20 cellular contexts compared by ENCODE assay signal in genomic region chr2:39991298-39991697, GRCh38.
DNase-seq lines count a peak whose midpoint lies in the region; ATAC-seq and TF ChIP-seq lines count a peak whose summit lies in the region.
"Had no signal": no experiment of that assay in that cellular context is flagged by ENCODE, and none has a peak within 500 bp of the region (broad histone marks: within the 10 kb centered on the region; RNA-seq: fewer than 3 reads in every experiment).

No MANE protein-coding gene starts in this region.

- H3K9me3 ChIP-seq in RWPE2 (ENCODE audit: severe bottlenecking) (no peaks in the 10 kb centered on the region), PC-3 (ENCODE audit: low read length) (no peaks in the 10 kb centered on the region)

- no peaks in the 10 kb centered on the region for H3K79me2 ChIP-seq in PC-3 (ENCODE audit: low read length)

- peaks cover 3% of the 10 kb centered on the region for H3K36me3 Mint-ChIP-seq in mesothelial cell of epicardium
- H3K36me3 Mint-ChIP-seq in activated naive CD4-positive, alpha-beta T cell treated with anti-CD3 and anti-CD28 coated beads for 36 hours (ENCODE audit: low read depth), result no peaks in the 10 kb centered on the region
- no peaks in the 10 kb centered on the region for H3K36me3 Mint-ChIP-seq in effector memory CD8-positive, alpha-beta T cell (ENCODE audit: insufficient read depth)
- H3K36me3 Mint-ChIP-seq: activated naive CD4-positive, alpha-beta T cell treated with anti-CD3 and anti-CD28 coated beads, Interleukin-2, amount 10 ng/mL, durations not matched to agents 7 days and 5 days had no signal

- H3K27ac Mint-ChIP-seq in mesothelial cell of epicardium, result peak overlapping the region; percentile 30
- no peak overlapping the region for H3K27ac Mint-ChIP-seq in activated naive CD4-positive, alpha-beta T cell treated with anti-CD3 and anti-CD28 coated beads for 36 hours
- H3K27ac Mint-ChIP-seq in effector memory CD8-positive, alpha-beta T cell, result no peak overlapping the region
- H3K27ac Mint-ChIP-seq: activated CD8-positive, alpha-beta T cell treated with anti-CD3 and anti-CD28 coated beads for 36 hours; activated naive CD4-positive, alpha-beta T cell treated with anti-CD3 and anti-CD28 coated beads, Interleukin-2, amount 10 ng/mL, durations not matched to agents 7 days and 5 days; activated T-cell treated with anti-CD3 and anti-CD28 coated beads, Interleukin-2, amount 50 U/mL, for 24 hours had no signal

- no TSS peak for BruUV-seq in PC-3 (replicated peaks; lab: Mats Ljungman, UMichigan)

- DNase-seq in EH (ENCODE audit: low read depth) (peak; percentile 64), RWPE2 (ENCODE audit: low spot score) (no peak), epithelial cell of prostate (ENCODE audit: low read depth, low spot score) (no peak), mesothelial cell of epicardium (ENCODE audit: low spot score in 2 of 2, unreplicated experiment in 2 of 2) (no peak), SIG-M5 treated with dmso at 0.1 percent for 504 hours (lab: John Stamatoyannopoulos, UW; ENCODE audit: unreplicated experiment) (no peak), PC-3 (no peak)
- no peak for DNase-seq in activated naive CD4-positive, alpha-beta T cell treated with anti-CD3 and anti-CD28 coated beads for 36 hours
- DNase-seq in effector memory CD8-positive, alpha-beta T cell, result no peak
- DNase-seq: activated CD8-positive, alpha-beta T cell treated with anti-CD3 and anti-CD28 coated beads for 36 hours; activated naive CD4-positive, alpha-beta T cell treated with anti-CD3 and anti-CD28 coated beads, Interleukin-2, amount 10 ng/mL, durations not matched to agents 7 days and 5 days; activated T-cell treated with anti-CD3 and anti-CD28 coated beads, Interleukin-2, amount 50 U/mL, for 24 hours; foreskin melanocyte; H7; left cardiac atrium; NCI-H2029; NCI-H446 treated with DMSO at 0.1 percent for 48 hours; stimulated activated CD4-positive, alpha-beta T cell treated with anti-CD3 and anti-CD28 coated beads, Interleukin-12 subunit alpha, Interleukin-12 subunit beta, amount 100 ng/mL, for 4 hours had no signal

- no peaks in the 10 kb centered on the region for H4K20me1 ChIP-seq in PC-3 (ENCODE audit: low read length)

- H3K27ac ChIP-seq in RWPE2 (ENCODE audit: poor library complexity, severe bottlenecking), result no peak overlapping the region
- H3K27ac ChIP-seq in epithelial cell of prostate, result peak overlapping the region; percentile 22
- H3K27ac ChIP-seq in PC-3 (ENCODE audit: low read length), result no peak overlapping the region
- H3K27ac ChIP-seq: cardiac muscle cell had no signal

- H2AFZ ChIP-seq in PC-3 (ENCODE audit: low read length), result no peak overlapping the region

- no peak overlapping the region for H3K9ac ChIP-seq in PC-3 (ENCODE audit: low read length)

- no peak overlapping the region for H3K4me3 Mint-ChIP-seq in mesothelial cell of epicardium
- H3K4me3 Mint-ChIP-seq in activated naive CD4-positive, alpha-beta T cell treated with anti-CD3 and anti-CD28 coated beads for 36 hours, result no peak overlapping the region
- H3K4me3 Mint-ChIP-seq in effector memory CD8-positive, alpha-beta T cell, result no peak overlapping the region
- H3K4me3 Mint-ChIP-seq: activated CD8-positive, alpha-beta T cell treated with anti-CD3 and anti-CD28 coated beads for 36 hours; activated naive CD4-positive, alpha-beta T cell treated with anti-CD3 and anti-CD28 coated beads, Interleukin-2, amount 10 ng/mL, durations not matched to agents 7 days and 5 days; activated T-cell treated with anti-CD3 and anti-CD28 coated beads, Interleukin-2, amount 50 U/mL, for 24 hours; neural crest cell had no signal

- no peaks in the 10 kb centered on the region for H3K27me3 Mint-ChIP-seq in mesothelial cell of epicardium (ENCODE audit: low read depth)
- no peaks in the 10 kb centered on the region for H3K27me3 Mint-ChIP-seq in activated naive CD4-positive, alpha-beta T cell treated with anti-CD3 and anti-CD28 coated beads for 36 hours (ENCODE audit: low read depth)
- H3K27me3 Mint-ChIP-seq in effector memory CD8-positive, alpha-beta T cell, result no peaks in the 10 kb centered on the region
- H3K27me3 Mint-ChIP-seq: activated CD8-positive, alpha-beta T cell treated with anti-CD3 and anti-CD28 coated beads for 36 hours; activated naive CD4-positive, alpha-beta T cell treated with anti-CD3 and anti-CD28 coated beads, Interleukin-2, amount 10 ng/mL, durations not matched to agents 7 days and 5 days; activated T-cell treated with anti-CD3 and anti-CD28 coated beads, Interleukin-2, amount 50 U/mL, for 24 hours had no signal

- POLR2A ChIA-PET in PC-3 (lab: Charles Lee; ENCODE audit: unreplicated experiment), result interaction anchor here (0.7 kb wide), 1 partner anchor 216 kb away, joined by 7 read pairs; no protein-coding TSS in a partner anchor

- no peaks in the 10 kb centered on the region for H3F3A ChIP-seq in PC-3 (ENCODE audit: low read length, unreplicated experiment)

- ATAC-seq in RWPE2 (ENCODE audit: low read depth) (peak; percentile 23; the same call in 2 of the 3 replicates), PC-3 (no peak)
- no peak for ATAC-seq in effector memory CD8-positive, alpha-beta T cell (replicated peaks)
- ATAC-seq: activated CD8-positive, alpha-beta T cell treated with anti-CD3 and anti-CD28 coated beads for 36 hours; K562; left cardiac atrium had no signal

- no peak overlapping the region for H3K4me2 ChIP-seq in PC-3 (ENCODE audit: low read length)

- TF ChIP-seq CTCF in RWPE2 (IDR thresholded peaks at IDR 0.05; ENCODE audit: poor library complexity, severe bottlenecking) (no peak), mesothelial cell of epicardium (IDR thresholded peaks at IDR 0.05; ENCODE audit: unreplicated experiment) (no peak), PC-3 (conservative IDR thresholded peaks at IDR 0.05; ENCODE audit: low read depth, low read length) (no peak)

- no peaks in the 10 kb centered on the region for H3K36me3 ChIP-seq in RWPE2 (ENCODE audit: low read depth)
- no peaks in the 10 kb centered on the region for H3K36me3 ChIP-seq in PC-3 (ENCODE audit: low read depth, low read length)
- H3K36me3 ChIP-seq: cardiac muscle cell had no signal

- no peaks in the 10 kb centered on the region for H3K9me2 ChIP-seq in PC-3 (replicated peaks; ENCODE audit: low read length)

- CTCF ChIA-PET in activated naive CD4-positive, alpha-beta T cell treated with anti-CD3 and anti-CD28 coated beads for 36 hours (lab: Charles Lee), result no interaction called here
- CTCF ChIA-PET in PC-3 (lab: Charles Lee), result no interaction called here

- no peaks in the 10 kb centered on the region for H3K27me3 ChIP-seq in RWPE2 (ENCODE audit: insufficient read depth, poor library complexity, severe bottlenecking)
- no peaks in the 10 kb centered on the region for H3K27me3 ChIP-seq in PC-3 (ENCODE audit: low read length)
- H3K27me3 ChIP-seq: cardiac muscle cell had no signal

- H3K9me3 Mint-ChIP-seq in mesothelial cell of epicardium, result peaks cover 12% of the 10 kb centered on the region
- peaks cover 2% of the 10 kb centered on the region for H3K9me3 Mint-ChIP-seq in activated naive CD4-positive, alpha-beta T cell treated with anti-CD3 and anti-CD28 coated beads for 36 hours
- no peaks in the 10 kb centered on the region for H3K9me3 Mint-ChIP-seq in effector memory CD8-positive, alpha-beta T cell
- H3K9me3 Mint-ChIP-seq: activated CD8-positive, alpha-beta T cell treated with anti-CD3 and anti-CD28 coated beads for 36 hours; activated naive CD4-positive, alpha-beta T cell treated with anti-CD3 and anti-CD28 coated beads, Interleukin-2, amount 10 ng/mL, durations not matched to agents 7 days and 5 days; activated T-cell treated with anti-CD3 and anti-CD28 coated beads, Interleukin-2, amount 50 U/mL, for 24 hours; neural crest cell had no signal

- H3K4me3 ChIP-seq in RWPE2 (ENCODE audit: severe bottlenecking) (no peak overlapping the region), PC-3 (ENCODE audit: low read length) (no peak overlapping the region)
- H3K4me3 ChIP-seq: cardiac muscle cell, K562 had no signal

- H3K4me1 Mint-ChIP-seq in mesothelial cell of epicardium, result peaks cover 38% of the 10 kb centered on the region
- H3K4me1 Mint-ChIP-seq in activated naive CD4-positive, alpha-beta T cell treated with anti-CD3 and anti-CD28 coated beads for 36 hours (ENCODE audit: low read depth), result peaks cover 5% of the 10 kb centered on the region
- no peaks in the 10 kb centered on the region for H3K4me1 Mint-ChIP-seq in effector memory CD8-positive, alpha-beta T cell (ENCODE audit: low read depth in 2 of 2)
- H3K4me1 Mint-ChIP-seq: activated naive CD4-positive, alpha-beta T cell treated with anti-CD3 and anti-CD28 coated beads, Interleukin-2, amount 10 ng/mL, durations not matched to agents 7 days and 5 days; neural crest cell had no signal

- peaks cover 7% of the 10 kb centered on the region for H3K4me1 ChIP-seq in RWPE2 (ENCODE audit: insufficient read depth, poor library complexity, severe bottlenecking)
- peaks cover 24% of the 10 kb centered on the region for H3K4me1 ChIP-seq in PC-3 (ENCODE audit: insufficient read depth, low read length)

- intact Hi-C loops in activated naive CD4-positive, alpha-beta T cell treated with anti-CD3 and anti-CD28 coated beads for 36 hours (cut with micrococcal nuclease), result no loop called here
- intact Hi-C loops in PC-3 (cut with micrococcal nuclease), result loop anchor here (5.0 kb wide), 2 partner anchors 41 to 106 kb away; no protein-coding TSS in a partner anchor
